In genomic region chr2:2846379-2847130, GRCh38 we compare ENCODE assay signal across 9 cellular contexts.
DNase-seq lines count a peak whose midpoint lies in the region; ATAC-seq and TF ChIP-seq lines count a peak whose summit lies in the region.
"Had no signal": no experiment of that assay in that cellular context is flagged by ENCODE, and none has a peak within 500 bp of the region (broad histone marks: within the 10 kb centered on the region; RNA-seq: fewer than 3 reads in every experiment).

No MANE protein-coding gene starts in this region.

- peaks cover 2 to 3% (median 3%) of the 10 kb centered on the region in 3 donors for H3K27me3 Mint-ChIP-seq in CD14-positive monocyte (ENCODE audit: low read depth in 3 of 3)

- ATAC-seq in GM18520 (IDR thresholded peaks at IDR 0.05; ENCODE audit: unreplicated experiment): no peak
- ATAC-seq: left lung had no signal

- no peak overlapping the region for H3K27ac ChIP-seq in HEK293 (ENCODE audit: extremely low read depth, low read depth, low read length)
- H3K27ac ChIP-seq: left lung had no signal

- POLR2A ChIA-PET in HEK293 (lab: Yijun Ruan, JAX) (no interaction called here), HEK293T (lab: Yijun Ruan, JAX) (no interaction called here)

- H3K27ac Mint-ChIP-seq in CD14-positive monocyte: no peak overlapping the region

- no peaks in the 10 kb centered on the region for H3K36me3 Mint-ChIP-seq in CD14-positive monocyte

- H3K4me3 Mint-ChIP-seq in CD14-positive monocyte: no peak overlapping the region

- peak; percentile 92 to 98 for DNase-seq in NCI-H446 (lab: John Stamatoyannopoulos, UW)
- DNase-seq in cerebellum (ENCODE audit: low spot score): peak; percentile 88
- DNase-seq in occipital lobe (lab: John Stamatoyannopoulos, UW): peak; percentile 65
- no peak for DNase-seq in CD14-positive monocyte (ENCODE audit: low spot score)
- no peak for DNase-seq in activated CD8-positive, alpha-beta memory T cell treated with anti-CD3 and anti-CD28 coated beads for 24 hours
- DNase-seq in HEK293T (ENCODE audit: extremely low spot score): no peak
- DNase-seq: left lung had no signal

- no peaks in the 10 kb centered on the region for H3K36me3 ChIP-seq in HEK293 (ENCODE audit: control insufficient read depth in 2 of 2, insufficient read depth in 1 of 2, low read length in 2 of 2)
- H3K36me3 ChIP-seq: left lung had no signal

- H3K4me1 ChIP-seq in HEK293 (ENCODE audit: control insufficient read depth, insufficient read depth, low read length): no peaks in the 10 kb centered on the region
- H3K4me1 ChIP-seq: left lung had no signal

- TF ChIP-seq CTCF in HEK293 (tag by site-specific recombination; IDR thresholded peaks at IDR 0.05) (no peak), CD14-positive monocyte (IDR thresholded peaks at IDR 0.05) (no peak)

- no peaks in the 10 kb centered on the region for H3K9me3 ChIP-seq in HEK293 (ENCODE audit: control insufficient read depth, insufficient read depth, low read depth, low read length)
- H3K9me3 ChIP-seq: left lung had no signal

- CTCF ChIA-PET in HEK293 (lab: Yijun Ruan, JAX) (no interaction called here), HEK293T (lab: Yijun Ruan, JAX) (no interaction called here)

- no peak overlapping the region for H3K4me3 ChIP-seq in HEK293 (ENCODE audit: low read depth, low read length)
- H3K4me3 ChIP-seq: left lung had no signal

- intact Hi-C loops in CD14-positive monocyte (cut with micrococcal nuclease): no loop called here

- H3K4me1 Mint-ChIP-seq in CD14-positive monocyte: no peaks in the 10 kb centered on the region

- H3K9me3 Mint-ChIP-seq in CD14-positive monocyte: peaks cover 0 to 6% (median 0%) of the 10 kb centered on the region in 7 donors

TF ChIP-seq in HEK293, 187 proteins besides CTCF, POLR2A, EP300 and RAD21:
- TF ChIP-seq ZIC2 (tag by site-specific recombination; IDR thresholded peaks at IDR 0.05): peak; percentile 84
- TF ChIP-seq ZNF585B (tag by site-specific recombination; IDR thresholded peaks at IDR 0.05): no peak
- TF ChIP-seq, protein P1, sequence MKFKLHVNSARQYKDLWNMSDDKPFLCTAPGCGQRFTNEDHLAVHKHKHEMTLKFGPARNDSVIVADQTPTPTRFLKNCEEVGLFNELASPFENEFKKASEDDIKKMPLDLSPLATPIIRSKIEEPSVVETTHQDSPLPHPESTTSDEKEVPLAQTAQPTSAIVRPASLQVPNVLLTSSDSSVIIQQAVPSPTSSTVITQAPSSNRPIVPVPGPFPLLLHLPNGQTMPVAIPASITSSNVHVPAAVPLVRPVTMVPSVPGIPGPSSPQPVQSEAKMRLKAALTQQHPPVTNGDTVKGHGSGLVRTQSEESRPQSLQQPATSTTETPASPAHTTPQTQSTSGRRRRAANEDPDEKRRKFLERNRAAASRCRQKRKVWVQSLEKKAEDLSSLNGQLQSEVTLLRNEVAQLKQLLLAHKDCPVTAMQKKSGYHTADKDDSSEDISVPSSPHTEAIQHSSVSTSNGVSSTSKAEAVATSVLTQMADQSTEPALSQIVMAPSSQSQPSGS (tag by site-specific recombination; IDR thresholded peaks at IDR 0.05; ENCODE audit: low read depth): no peak

TF ChIP-seq in HEK293T, 16 proteins besides CTCF, POLR2A, EP300 and RAD21:
- TF ChIP-seq FOXA1 (IDR thresholded peaks at IDR 0.05): no peak

Comparison
In these comparisons a context has a peak if more than half of its experiments do, and no peak if none do; other contexts are left out.
1. DNase-seq: peak in NCI-H446 (2 of 2), cerebellum (single experiment) and occipital lobe (single experiment); none in CD14-positive monocyte (single experiment), activated CD8-positive, alpha-beta memory T cell treated with anti-CD3 and anti-CD28 coated beads for 24 hours (single experiment) and HEK293T (single experiment).